Comparison of ENCODE assay signal across 9 cellular contexts in the genomic region with DNA sequence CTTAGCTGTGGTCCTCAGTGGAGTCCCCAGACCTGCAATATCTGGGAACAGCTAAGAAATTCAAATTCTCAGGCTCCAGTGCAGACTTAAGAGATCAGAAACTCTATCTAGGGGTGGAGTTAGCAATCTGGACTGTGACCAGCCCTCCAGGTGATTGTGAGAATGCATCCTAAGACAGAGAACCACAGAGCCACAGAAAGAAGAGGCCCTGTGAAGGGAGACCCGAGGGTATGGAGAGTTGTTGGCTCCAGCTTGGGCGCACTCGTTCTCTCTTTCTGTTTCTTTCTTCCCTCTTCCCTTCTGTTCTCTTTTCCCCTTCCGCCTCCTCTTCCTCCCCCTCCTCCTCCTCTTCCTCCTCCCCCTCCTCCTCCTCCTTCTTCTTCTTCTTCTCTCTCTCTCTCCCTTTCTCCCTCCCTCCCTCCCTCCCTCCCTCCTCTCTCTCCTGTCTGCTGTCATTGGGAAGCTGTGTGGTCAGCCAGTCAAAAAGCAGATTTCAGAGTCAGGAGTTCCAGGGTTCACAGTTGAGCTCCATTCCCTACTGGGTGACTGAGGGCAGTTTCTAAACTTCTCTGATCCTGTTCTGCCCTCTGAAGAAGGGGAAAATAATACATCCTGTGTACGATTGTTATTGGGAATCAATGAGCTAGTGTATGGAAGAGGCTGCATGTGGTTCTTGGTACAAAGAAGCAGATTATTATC.
DNase-seq lines count a peak whose midpoint lies in the region; ATAC-seq and TF ChIP-seq lines count a peak whose summit lies in the region.
"Had no signal": no experiment of that assay in that cellular context is flagged by ENCODE, and none has a peak within 500 bp of the region (broad histone marks: within the 10 kb centered on the region; RNA-seq: fewer than 3 reads in every experiment).

No MANE protein-coding gene starts in this region.

- WGBS in H9 (ENCODE audit: extremely low coverage, insufficient read length, low lambda C conversion rate) = no CpG with 5 or more reads among the region's 5 CpGs
- WGBS in mesenchymal stem cell = 38% methylated on average over 5 of the region's 5 CpGs

- H3K27ac ChIP-seq in H9 (ENCODE audit: insufficient read length, low read depth, low read length) (peak overlapping the region; percentile 91), mesenchymal stem cell (ENCODE audit: low read length, poor library complexity, severe bottlenecking) (peak overlapping the region; percentile 99)

- no peaks in the 10 kb centered on the region for H4K20me1 ChIP-seq in H9 (ENCODE audit: control insufficient read depth, insufficient read depth, insufficient read length)

- H3T11ph ChIP-seq in H9 (ENCODE audit: low read length) = no peak overlapping the region

- H3K4ac ChIP-seq in H9 (ENCODE audit: low read depth, low read length) (no peak overlapping the region), mesenchymal stem cell (ENCODE audit: low read depth in 1 of 2, low read length in 2 of 2) (peak overlapping the region; percentile 61 to 75)

- ATAC-seq in GM18511 (IDR thresholded peaks at IDR 0.05; ENCODE audit: unreplicated experiment) = no peak

- H3K4me2 ChIP-seq in H9 (ENCODE audit: insufficient read depth, insufficient read length, low read length) (peak overlapping the region; percentile 32), mesenchymal stem cell (ENCODE audit: low read length, poor library complexity, severe bottlenecking) (peak overlapping the region; percentile 29)

- H3K9me3 Mint-ChIP-seq in H9 = no peaks in the 10 kb centered on the region

- H3K23me2 ChIP-seq in H9 (ENCODE audit: insufficient read length, low read depth, low read length, poor library complexity, severe bottlenecking) = no peaks in the 10 kb centered on the region

- no peak overlapping the region for H3K9ac ChIP-seq in H9 (ENCODE audit: extremely low read depth, insufficient read length, low read length)
- H3K9ac ChIP-seq in adipocyte (ENCODE audit: low read length) = peak overlapping the region; percentile 77
- H3K9ac ChIP-seq in mesenchymal stem cell (ENCODE audit: low read length) = peak overlapping the region; percentile 43

- no peaks in the 10 kb centered on the region for H3K27me3 Mint-ChIP-seq in H9 (ENCODE audit: low read depth)

- H3K23ac ChIP-seq in H9 (ENCODE audit: insufficient read length, low read depth, low read length) (no peak overlapping the region), mesenchymal stem cell (ENCODE audit: low read length in 2 of 2) (no peak overlapping the region)

- H3K9me3 ChIP-seq in H9 (ENCODE audit: control insufficient read depth, low read depth, low read length) (no peaks in the 10 kb centered on the region), adipocyte (ENCODE audit: control insufficient read depth, low read length) (no peaks in the 10 kb centered on the region), mesenchymal stem cell (ENCODE audit: control insufficient read depth, low read length) (no peaks in the 10 kb centered on the region)

- H3K79me2 ChIP-seq in H9 (ENCODE audit: insufficient read depth, low read length) = no peaks in the 10 kb centered on the region

- H3K79me1 ChIP-seq in H9 (ENCODE audit: insufficient read depth, low read depth, low read length, poor library complexity, severe bottlenecking) (no peaks in the 10 kb centered on the region), mesenchymal stem cell (replicated peaks; ENCODE audit: low read length, poor library complexity, severe bottlenecking) (peaks cover 2% of the 10 kb centered on the region)

- H3K56ac ChIP-seq in H9 (ENCODE audit: insufficient read length, low read depth, low read length) = no peak overlapping the region

- peaks cover 23% of the 10 kb centered on the region for H3K4me1 ChIP-seq in H9 (ENCODE audit: insufficient read depth, low read length)
- H3K4me1 ChIP-seq in adipocyte (ENCODE audit: control insufficient read depth, insufficient read depth, low read length) = peaks cover 57% of the 10 kb centered on the region
- peaks cover 29% of the 10 kb centered on the region for H3K4me1 ChIP-seq in mesenchymal stem cell (ENCODE audit: control insufficient read depth, insufficient read depth, low read depth, low read length)

- H2BK15ac ChIP-seq in H9 (ENCODE audit: low read depth, low read length) (no peak overlapping the region), mesenchymal stem cell (ENCODE audit: low read depth, poor library complexity, severe bottlenecking) (no peak overlapping the region)

- no peak overlapping the region for H3K18ac ChIP-seq in H9 (ENCODE audit: insufficient read length, low read depth, low read length)
- H3K18ac ChIP-seq in mesenchymal stem cell (ENCODE audit: low read depth in 1 of 2, low read length in 2 of 2) = peak overlapping the region; percentile 79 to 87

- H3K4me3 ChIP-seq in adipocyte (ENCODE audit: low read length) = peak overlapping the region; percentile 59
- H3K4me3 ChIP-seq in mesenchymal stem cell (ENCODE audit: insufficient read depth in 1 of 2, low read depth in 1 of 2, low read length in 2 of 2) = no peak overlapping the region

- no peaks in the 10 kb centered on the region for H3K36me3 ChIP-seq in adipocyte (ENCODE audit: control insufficient read depth, insufficient read depth, low read length, severe bottlenecking)
- no peaks in the 10 kb centered on the region for H3K36me3 ChIP-seq in mesenchymal stem cell (ENCODE audit: control insufficient read depth in 1 of 2, insufficient read depth in 2 of 2, low read depth in 1 of 2, low read length in 2 of 2)

- H4K8ac ChIP-seq in H9 (replicated peaks; ENCODE audit: insufficient read length, low read depth, low read length) (no peak overlapping the region), mesenchymal stem cell (ENCODE audit: low read length) (peak overlapping the region; percentile 68)

- H3K14ac ChIP-seq in H9 (ENCODE audit: insufficient read depth, low read length) (no peak overlapping the region), mesenchymal stem cell (ENCODE audit: low read length in 2 of 2) (no peak overlapping the region)

- no peak overlapping the region for H4K5ac ChIP-seq in H9 (ENCODE audit: insufficient read length, low read depth, low read length)

- no peak overlapping the region for H2BK120ac ChIP-seq in H9 (ENCODE audit: low read depth, low read length, poor library complexity, severe bottlenecking)
- peak overlapping the region; percentile 50 for H2BK120ac ChIP-seq in mesenchymal stem cell (ENCODE audit: low read depth, low read length)

- H2BK5ac ChIP-seq in H9 (ENCODE audit: insufficient read length, low read length) (no peak overlapping the region), mesenchymal stem cell (ENCODE audit: low read depth, low read length, poor library complexity, severe bottlenecking) (peak overlapping the region; percentile 90)

- H2BK12ac ChIP-seq in H9 (ENCODE audit: insufficient read length, low read depth, low read length) (no peak overlapping the region), mesenchymal stem cell (ENCODE audit: low read length in 2 of 2) (peak overlapping the region in 1 of 2 experiments; percentile 17)

- H2BK20ac ChIP-seq in H9 (ENCODE audit: low read depth, low read length, poor library complexity, severe bottlenecking) = no peak overlapping the region

- peak overlapping the region; percentile 27 to 53; a peak in 4 of 5 replicates for H3K4me3 Mint-ChIP-seq in H9

- DNase-seq in DMS53 (lab: John Stamatoyannopoulos, UW) (peak; percentile 82), H9 (no peak), adipocyte (ENCODE audit: low read depth) (no peak), mesenchymal stem cell (peak; percentile 46), NCI-H1092 treated with DMSO at 0.1 percent for 48 hours (lab: John Stamatoyannopoulos, UW) (no peak), SIG-M5 (lab: John Stamatoyannopoulos, UW) (no peak)
- DNase-seq in activated effector memory CD4-positive, alpha-beta T cell treated with anti-CD3 and anti-CD28 coated beads, Interleukin-2, amount 50 U/mL, for 16 hours = no peak
- DNase-seq: activated CD4-positive, CD25-positive, alpha-beta regulatory T cell had no signal

- peaks cover 61 to 65% of the 10 kb centered on the region in 2 experiments for H3K4me1 Mint-ChIP-seq in H9

- H3K27ac Mint-ChIP-seq in H9 = peak overlapping the region in 2 of 3 experiments; percentile 96 to 97; a peak in 5 of 7 replicates

- H2AFZ ChIP-seq in H9 (ENCODE audit: low read length) (no peak overlapping the region), mesenchymal stem cell (ENCODE audit: low read depth, low read length) (no peak overlapping the region)

- H2AK5ac ChIP-seq in H9 (ENCODE audit: insufficient read length, low read length) = no peak overlapping the region
- H2AK5ac ChIP-seq in mesenchymal stem cell (ENCODE audit: low read length, severe bottlenecking) = peak overlapping the region; percentile 37

- H3K27me3 ChIP-seq in H9 (ENCODE audit: insufficient read depth, low read length) (no peaks in the 10 kb centered on the region), adipocyte (replicated peaks; ENCODE audit: control insufficient read depth, insufficient read depth, low read length) (no peaks in the 10 kb centered on the region), mesenchymal stem cell (ENCODE audit: control insufficient read depth in 1 of 2, insufficient read depth in 1 of 2, low read length in 2 of 2) (no peaks in the 10 kb centered on the region)

- no peak for TF ChIP-seq CTCF in H9 (conservative IDR thresholded peaks at IDR 0.05)

- H3K36me3 Mint-ChIP-seq in H9 (ENCODE audit: insufficient read depth in 1 of 3, low read depth in 3 of 3) = no peaks in the 10 kb centered on the region

- no peak overlapping the region for H4K91ac ChIP-seq in H9 (ENCODE audit: insufficient read length, low read depth, low read length)
- peak overlapping the region; percentile 86 for H4K91ac ChIP-seq in mesenchymal stem cell (ENCODE audit: low read length)

Comparison
In these comparisons a context has a peak if more than half of its experiments do, and no peak if none do; other contexts are left out.
1. DNase-seq: peak in DMS53 (single experiment) and mesenchymal stem cell (single experiment); none in H9 (single experiment), adipocyte (single experiment), activated effector memory CD4-positive, alpha-beta T cell treated with anti-CD3 and anti-CD28 coated beads, Interleukin-2, amount 50 U/mL, for 16 hours (single experiment), NCI-H1092 treated with DMSO at 0.1 percent for 48 hours (single experiment) and SIG-M5 (single experiment).